In the genomic region with DNA sequence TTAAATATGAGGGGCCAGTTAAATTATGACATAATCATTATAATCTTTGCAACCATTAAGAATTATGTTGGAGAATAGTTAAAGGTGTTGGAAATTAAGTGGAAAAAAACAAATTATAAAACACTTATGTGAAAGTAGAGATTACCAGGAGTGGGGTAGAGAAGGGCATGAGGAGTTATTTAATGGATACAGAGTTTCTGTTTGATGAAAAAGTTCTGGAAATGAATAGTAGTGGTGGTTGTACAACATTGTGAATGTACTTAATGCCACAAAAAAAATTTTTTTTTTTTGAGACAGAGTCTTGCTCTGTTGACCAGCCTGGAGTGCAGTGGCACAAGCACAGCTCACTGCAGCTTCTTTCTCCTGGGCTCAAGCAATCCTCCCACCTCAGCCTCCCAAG, we compare ENCODE assay signal across 28 cellular contexts.
"Had no signal": no experiment of that assay in that cellular context is flagged by ENCODE, and none has a peak within 500 bp of the region (broad histone marks: within the 10 kb centered on the region; RNA-seq: fewer than 3 reads in every experiment).

No MANE protein-coding gene starts in this region.

- H3K27me3 Mint-ChIP-seq: dendritic cell treated with granulocyte-macrophage colony-stimulating factor and Interleukin-4, amounts not matched to agents 40 ng/mL and 50 ng/mL, for 4 days; effector memory CD8-positive, alpha-beta T cell had no signal

- H3K36me3 Mint-ChIP-seq: mesothelial cell of epicardium, naive B cell had no signal

- H3K4me1 Mint-ChIP-seq: endodermal cell, mesothelial cell of epicardium had no signal

- H3K27ac Mint-ChIP-seq: dendritic cell treated with granulocyte-macrophage colony-stimulating factor and Interleukin-4, amounts not matched to agents 40 ng/mL and 50 ng/mL, for 4 days; effector memory CD8-positive, alpha-beta T cell; endodermal cell; mesothelial cell of epicardium; naive B cell had no signal

- H3K4me1 ChIP-seq: colonic mucosa, esophagus squamous epithelium, gastrocnemius medialis, heart right ventricle, left lung, lower lobe of right lung had no signal

- ATAC-seq: effector memory CD8-positive, alpha-beta T cell; esophagus mucosa; gastrocnemius medialis; heart right ventricle; left cardiac atrium; left lung; left ventricle myocardium superior; lower lobe of right lung; mucosa of descending colon had no signal

- H3K9me3 Mint-ChIP-seq: dendritic cell treated with granulocyte-macrophage colony-stimulating factor and Interleukin-4, amounts not matched to agents 40 ng/mL and 50 ng/mL, for 4 days; effector memory CD8-positive, alpha-beta T cell; mesothelial cell of epicardium; naive B cell had no signal

- H3K9me3 ChIP-seq: colonic mucosa, esophagus squamous epithelium, gastrocnemius medialis, left lung, lower lobe of right lung, mucosa of descending colon had no signal

- H3K36me3 ChIP-seq: colonic mucosa, esophagus squamous epithelium, gastrocnemius medialis, heart right ventricle, left lung, lower lobe of right lung had no signal

- FAIRE-seq: endometrium, islet of Langerhans, keratinocyte had no signal

- H3K27ac ChIP-seq: colonic mucosa, epithelial cell of prostate, esophagus squamous epithelium, gastrocnemius medialis, heart right ventricle, left lung, lower lobe of right lung had no signal

- H3K4me3 Mint-ChIP-seq: dendritic cell treated with granulocyte-macrophage colony-stimulating factor and Interleukin-4, amounts not matched to agents 40 ng/mL and 50 ng/mL, for 4 days; effector memory CD8-positive, alpha-beta T cell; endodermal cell; mesothelial cell of epicardium; naive B cell had no signal

- DNase-seq: colonic mucosa; cortex of kidney; effector CD8-positive, alpha-beta T cell; effector memory CD8-positive, alpha-beta T cell; endodermal cell; erythroblast; esophagus squamous epithelium; foreskin fibroblast; foreskin melanocyte; gastrocnemius medialis; glutamatergic neuron; head of caudate nucleus; heart right ventricle; hippocampal formation; left cardiac atrium; left lung; left ventricle myocardium superior; lower lobe of right lung; mesenchymal stem cell; mucosa of descending colon; naive B cell had no signal

- H3K27me3 ChIP-seq: colonic mucosa, esophagus squamous epithelium, gastrocnemius medialis, heart right ventricle, left lung had no signal

- H3K4me3 ChIP-seq: colonic mucosa, esophagus squamous epithelium, gastrocnemius medialis, heart right ventricle, left lung, lower lobe of right lung, mucosa of descending colon had no signal
